ENCODE assay signal across 1 cellular context in the genomic region with DNA sequence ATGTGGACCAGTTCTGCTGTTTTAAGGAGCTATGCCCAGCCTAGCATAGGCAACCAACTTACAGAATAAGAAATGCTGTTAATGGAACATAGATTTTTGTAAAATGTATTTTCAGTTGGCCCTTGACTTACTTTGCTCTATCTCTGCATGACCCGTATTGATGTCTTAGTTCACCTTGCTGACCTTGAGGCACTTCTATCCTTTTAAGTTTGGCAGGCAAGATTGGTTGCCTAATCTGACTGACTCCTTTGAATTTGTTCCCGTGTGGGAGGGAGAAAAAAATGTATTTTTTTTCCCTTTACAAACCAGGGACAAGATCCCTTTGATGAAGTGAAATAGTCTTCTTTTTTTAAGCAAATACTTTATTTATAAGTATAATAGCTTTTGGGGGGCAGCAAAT.
TF ChIP-seq lines count a peak whose summit lies in the region.

No MANE protein-coding gene starts in this region.

TF ChIP-seq in HepG2, 621 proteins besides CTCF, POLR2A, EP300 and RAD21 (continued from another document and continues in another):
- TF ChIP-seq, protein P1, sequence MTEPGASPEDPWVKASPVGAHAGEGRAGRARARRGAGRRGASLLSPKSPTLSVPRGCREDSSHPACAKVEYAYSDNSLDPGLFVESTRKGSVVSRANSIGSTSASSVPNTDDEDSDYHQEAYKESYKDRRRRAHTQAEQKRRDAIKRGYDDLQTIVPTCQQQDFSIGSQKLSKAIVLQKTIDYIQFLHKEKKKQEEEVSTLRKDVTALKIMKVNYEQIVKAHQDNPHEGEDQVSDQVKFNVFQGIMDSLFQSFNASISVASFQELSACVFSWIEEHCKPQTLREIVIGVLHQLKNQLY (CRISPR knock-in tag; IDR thresholded peaks at IDR 0.05) = 0 out of 2 replicates have a peak, but pooled peaks have one; percentile 43
- TF ChIP-seq SRSF4 (IDR thresholded peaks at IDR 0.05; ENCODE audit: low read depth, low read length, poor library complexity, severe bottlenecking) = no peak
- no peak for TF ChIP-seq PLRG1 (conservative IDR thresholded peaks at IDR 0.05)
- TF ChIP-seq ZBTB40 (IDR thresholded peaks at IDR 0.05) = no peak
- no peak for TF ChIP-seq ZBTB40 (CRISPR knock-in tag; IDR thresholded peaks at IDR 0.05)
- TF ChIP-seq ZNF891 (CRISPR knock-in tag; IDR thresholded peaks at IDR 0.05) = no peak
- no peak for TF ChIP-seq ZFY (CRISPR knock-in tag; IDR thresholded peaks at IDR 0.05)
- TF ChIP-seq KDM4B (CRISPR knock-in tag; IDR thresholded peaks at IDR 0.05) = 0 out of 2 replicates have a peak, but pooled peaks have one; percentile 49
- no peak for TF ChIP-seq ZBTB38 (CRISPR knock-in tag; IDR thresholded peaks at IDR 0.05)
- TF ChIP-seq SOX6 (IDR thresholded peaks at IDR 0.05) = no peak
- peak; percentile 88 for TF ChIP-seq SOX6 (CRISPR knock-in tag; IDR thresholded peaks at IDR 0.05)
- TF ChIP-seq MZF1 (CRISPR knock-in tag; IDR thresholded peaks at IDR 0.05; ENCODE audit: borderline replicate concordance) = no peak
- TF ChIP-seq BRD4 (CRISPR knock-in tag; IDR thresholded peaks at IDR 0.05) = 0 out of 2 replicates have a peak, but pooled peaks have one; percentile 58
- no peak for TF ChIP-seq ZNF382 (CRISPR knock-in tag; IDR thresholded peaks at IDR 0.05; ENCODE audit: borderline replicate concordance)
- no peak for TF ChIP-seq ZNF569 (CRISPR knock-in tag; IDR thresholded peaks at IDR 0.05; ENCODE audit: borderline replicate concordance)
- no peak for TF ChIP-seq MIER2 (CRISPR knock-in tag; IDR thresholded peaks at IDR 0.05)
- TF ChIP-seq MBD4 (IDR thresholded peaks at IDR 0.05; ENCODE audit: borderline replicate concordance, low read length) = 0 out of 2 replicates have a peak, but pooled peaks have one; percentile 70
- no peak for TF ChIP-seq ZBTB26 (CRISPR knock-in tag; IDR thresholded peaks at IDR 0.05; ENCODE audit: borderline replicate concordance)
- no peak for TF ChIP-seq PCBP2 (optimal IDR thresholded peaks at IDR 0.05; ENCODE audit: low read depth, low read length, poor library complexity, severe bottlenecking)
- TF ChIP-seq JUND (CRISPR knock-in tag; IDR thresholded peaks at IDR 0.05) = no peak
- no peak for TF ChIP-seq ZBTB2 (CRISPR knock-in tag; IDR thresholded peaks at IDR 0.05; ENCODE audit: low read depth)
- no peak for TF ChIP-seq ZNF616 (CRISPR knock-in tag; IDR thresholded peaks at IDR 0.05; ENCODE audit: low read depth)
- TF ChIP-seq AHDC1 (CRISPR knock-in tag; IDR thresholded peaks at IDR 0.05; ENCODE audit: borderline replicate concordance) = peak; percentile 71; the same call in 1 of the 2 replicates
- TF ChIP-seq, protein P2, sequence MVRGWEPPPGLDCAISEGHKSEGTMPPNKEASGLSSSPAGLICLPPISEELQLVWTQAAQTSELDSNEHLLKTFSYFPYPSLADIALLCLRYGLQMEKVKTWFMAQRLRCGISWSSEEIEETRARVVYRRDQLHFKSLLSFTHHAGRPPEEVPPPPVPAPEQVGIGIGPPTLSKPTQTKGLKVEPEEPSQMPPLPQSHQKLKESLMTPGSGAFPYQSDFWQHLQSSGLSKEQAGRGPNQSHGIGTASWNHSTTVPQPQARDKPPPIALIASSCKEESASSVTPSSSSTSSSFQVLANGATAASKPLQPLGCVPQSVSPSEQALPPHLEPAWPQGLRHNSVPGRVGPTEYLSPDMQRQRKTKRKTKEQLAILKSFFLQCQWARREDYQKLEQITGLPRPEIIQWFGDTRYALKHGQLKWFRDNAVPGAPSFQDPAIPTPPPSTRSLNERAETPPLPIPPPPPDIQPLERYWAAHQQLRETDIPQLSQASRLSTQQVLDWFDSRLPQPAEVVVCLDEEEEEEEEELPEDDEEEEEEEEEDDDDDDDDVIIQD (CRISPR knock-in tag; IDR thresholded peaks at IDR 0.05; ENCODE audit: low read depth) = no peak
- peak; percentile 33; the same call in 1 of the 2 replicates for TF ChIP-seq ZKSCAN8 (CRISPR knock-in tag; IDR thresholded peaks at IDR 0.05; ENCODE audit: borderline replicate concordance)
- TF ChIP-seq MAF1 (CRISPR knock-in tag; IDR thresholded peaks at IDR 0.05; ENCODE audit: borderline replicate concordance) = no peak
- TF ChIP-seq SNAI1 (CRISPR knock-in tag; IDR thresholded peaks at IDR 0.05; ENCODE audit: borderline replicate concordance) = no peak
- TF ChIP-seq FOSL2 (CRISPR knock-in tag; IDR thresholded peaks at IDR 0.05) = peak; percentile 43
- TF ChIP-seq ZNF777 (CRISPR knock-in tag; IDR thresholded peaks at IDR 0.05) = no peak
- no peak for TF ChIP-seq CBX1 (IDR thresholded peaks at IDR 0.05; ENCODE audit: low read depth)
- TF ChIP-seq, protein P3, sequence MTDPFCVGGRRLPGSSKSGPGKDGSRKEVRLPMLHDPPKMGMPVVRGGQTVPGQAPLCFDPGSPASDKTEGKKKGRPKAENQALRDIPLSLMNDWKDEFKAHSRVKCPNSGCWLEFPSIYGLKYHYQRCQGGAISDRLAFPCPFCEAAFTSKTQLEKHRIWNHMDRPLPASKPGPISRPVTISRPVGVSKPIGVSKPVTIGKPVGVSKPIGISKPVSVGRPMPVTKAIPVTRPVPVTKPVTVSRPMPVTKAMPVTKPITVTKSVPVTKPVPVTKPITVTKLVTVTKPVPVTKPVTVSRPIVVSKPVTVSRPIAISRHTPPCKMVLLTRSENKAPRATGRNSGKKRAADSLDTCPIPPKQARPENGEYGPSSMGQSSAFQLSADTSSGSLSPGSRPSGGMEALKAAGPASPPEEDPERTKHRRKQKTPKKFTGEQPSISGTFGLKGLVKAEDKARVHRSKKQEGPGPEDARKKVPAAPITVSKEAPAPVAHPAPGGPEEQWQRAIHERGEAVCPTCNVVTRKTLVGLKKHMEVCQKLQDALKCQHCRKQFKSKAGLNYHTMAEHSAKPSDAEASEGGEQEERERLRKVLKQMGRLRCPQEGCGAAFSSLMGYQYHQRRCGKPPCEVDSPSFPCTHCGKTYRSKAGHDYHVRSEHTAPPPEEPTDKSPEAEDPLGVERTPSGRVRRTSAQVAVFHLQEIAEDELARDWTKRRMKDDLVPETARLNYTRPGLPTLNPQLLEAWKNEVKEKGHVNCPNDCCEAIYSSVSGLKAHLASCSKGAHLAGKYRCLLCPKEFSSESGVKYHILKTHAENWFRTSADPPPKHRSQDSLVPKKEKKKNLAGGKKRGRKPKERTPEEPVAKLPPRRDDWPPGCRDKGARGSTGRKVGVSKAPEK (CRISPR knock-in tag; IDR thresholded peaks at IDR 0.05; ENCODE audit: borderline replicate concordance) = no peak
- TF ChIP-seq KLF16 (CRISPR knock-in tag; IDR thresholded peaks at IDR 0.05) = no peak; a peak in 1 of 4 replicates
- TF ChIP-seq ZNF619 (CRISPR knock-in tag; IDR thresholded peaks at IDR 0.05) = no peak
- no peak for TF ChIP-seq ATRX (CRISPR knock-in tag; IDR thresholded peaks at IDR 0.05; ENCODE audit: borderline replicate concordance)
- TF ChIP-seq ZNF496 (CRISPR knock-in tag; IDR thresholded peaks at IDR 0.05; ENCODE audit: insufficient replicate concordance) = no peak
- TF ChIP-seq SATB2 (CRISPR knock-in tag; IDR thresholded peaks at IDR 0.05) = no peak
